In genomic region chr9:6739218-6739617, GRCh38 we compare ENCODE assay signal across 9 cellular contexts.
DNase-seq lines count a peak whose midpoint lies in the region; TF ChIP-seq lines count a peak whose summit lies in the region.
"Had no signal": no experiment of that assay in that cellular context is flagged by ENCODE, and none has a peak within 500 bp of the region (broad histone marks: within the 10 kb centered on the region; RNA-seq: fewer than 3 reads in every experiment).

No MANE protein-coding gene starts in this region.

- DNase-seq in NCI-H2171 treated with DMSO at 0.1 percent for 48 hours (lab: John Stamatoyannopoulos, UW) (peak; percentile 4), NCI-H2171 (lab: John Stamatoyannopoulos, UW) (no peak), NB4 (ENCODE audit: low read depth) (peak; percentile 53), dedifferentiated amniotic fluid mesenchymal stem cell (ENCODE audit: extremely low spot score) (peak; percentile 17), pons (ENCODE audit: low spot score) (peak; percentile 47), NCI-H1048 (lab: John Stamatoyannopoulos, UW) (no peak), T-helper 1 cell (no peak)
- DNase-seq in NK-92 treated with Interleukin-12 subunit alpha and Interleukin-12 subunit beta, amount 100 ng/mL, for 24 hours (lab: John Stamatoyannopoulos, UW), result no peak
- DNase-seq: CD4-positive, alpha-beta memory T cell had no signal

- TF ChIP-seq POLR2A in NB4 (IDR thresholded peaks at IDR 0.05; ENCODE audit: extremely low read depth, insufficient read length), result no peak

- no peak overlapping the region for H3K4me3 ChIP-seq in NB4 (ENCODE audit: low read depth, low read length)

- TF ChIP-seq CTCF in NB4 (IDR thresholded peaks at IDR 0.05; ENCODE audit: low read depth, low read length), result peak; percentile 51

Comparison
In these comparisons a context has a peak if more than half of its experiments do, and no peak if none do; other contexts are left out.
1. DNase-seq: peak in NCI-H2171 treated with DMSO at 0.1 percent for 48 hours (single experiment), NB4 (single experiment), dedifferentiated amniotic fluid mesenchymal stem cell (single experiment) and pons (single experiment); none in NCI-H2171 (single experiment), NK-92 treated with Interleukin-12 subunit alpha and Interleukin-12 subunit beta, amount 100 ng/mL, for 24 hours (single experiment), NCI-H1048 (single experiment) and T-helper 1 cell (0 of 5).